In the genomic region with DNA sequence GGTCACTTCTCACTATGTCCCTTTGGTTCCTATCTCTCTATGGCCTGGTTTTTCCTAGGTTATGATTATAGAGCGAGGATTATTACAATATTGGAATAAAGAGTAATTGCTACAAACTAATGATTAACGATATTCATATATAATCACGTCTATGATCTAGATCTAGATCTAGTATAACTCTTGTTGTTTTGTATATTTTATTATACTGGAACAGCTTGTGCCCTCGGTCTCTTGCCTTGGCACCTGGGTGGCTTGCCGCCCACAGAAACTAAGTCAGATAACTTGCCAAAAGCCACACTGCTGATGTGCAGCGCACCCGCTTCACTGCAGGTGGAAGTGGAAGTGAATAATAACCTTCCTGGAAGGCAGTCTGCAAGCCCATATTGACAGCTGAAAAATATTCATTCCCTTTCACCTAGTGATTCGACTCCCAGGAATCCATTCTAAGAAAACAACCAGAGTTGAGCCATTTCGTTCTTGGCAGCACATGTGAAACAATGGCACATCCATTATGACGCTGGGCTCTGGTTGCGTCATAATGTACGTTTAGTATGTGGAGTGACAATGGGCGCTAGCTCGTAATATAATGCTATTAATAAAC, we compare ENCODE assay signal across 8 cellular contexts. TPM values are rescaled to one million over a fixed set of nuclear protein-coding genes. Genes with fewer than 3 reads are reported as not detected.
DNase-seq lines count a peak whose midpoint lies in the region; ATAC-seq and TF ChIP-seq lines count a peak whose summit lies in the region.

No MANE protein-coding gene starts in this region.

- H3K4me1 ChIP-seq in mammary epithelial cell (ENCODE audit: insufficient read depth, low read length) = peaks cover 18% of the 10 kb centered on the region
- H3K4me1 ChIP-seq in subcutaneous abdominal adipose tissue (ENCODE audit: control insufficient read depth in 5 of 5, insufficient read depth in 5 of 5, low read length in 5 of 5) = peaks cover 6 to 24% (median 12%) of the 10 kb centered on the region in 5 donors

- peak overlapping the region; percentile 99 for H2AFZ ChIP-seq in mammary epithelial cell (ENCODE audit: low read depth, low read length)

- POLR2A ChIA-PET in activated CD4-positive, alpha-beta T cell treated with anti-CD3 and anti-CD28 coated beads for 36 hours (lab: Charles Lee) = no interaction called here

- intact Hi-C loops in activated CD4-positive, alpha-beta T cell treated with anti-CD3 and anti-CD28 coated beads for 36 hours (cut with DNase I, micrococcal nuclease) = loop anchor here (1.0 to 5.0 kb wide), 4 partner anchors 12 to 90 kb away; a partner anchor contains a TSS
- intact Hi-C loops in mammary epithelial cell (cut with micrococcal nuclease) = loop anchor here (1.0 kb wide), 2 partner anchors 12 to 106 kb away; no protein-coding TSS in a partner anchor

- WGBS in mammary epithelial cell (ENCODE audit: low coverage, missing lambda C conversion rate) = 10% methylated on average over 14 of the region's 14 CpGs

- no peaks in the 10 kb centered on the region for H3K27me3 Mint-ChIP-seq in activated CD4-positive, alpha-beta T cell treated with anti-CD3 and anti-CD28 coated beads for 36 hours

- dilution Hi-C loops in mammary epithelial cell (cut with HindIII; ENCODE audit: low sequenced_read_pairs) = no loop called here

- TF ChIP-seq CTCF in mammary epithelial cell (conservative IDR thresholded peaks at IDR 0.05 in 1 of 2, IDR thresholded peaks at IDR 0.05 in 1 of 2; ENCODE audit: extremely low read depth in 1 of 2, insufficient read depth in 1 of 2, low read depth in 1 of 2, low read length in 2 of 2) = no peak

- peaks cover 17% of the 10 kb centered on the region for H3K4me1 Mint-ChIP-seq in activated CD4-positive, alpha-beta T cell treated with anti-CD3 and anti-CD28 coated beads for 36 hours

- H3K27me3 ChIP-seq in mammary epithelial cell (ENCODE audit: insufficient read depth, low read length) = no peaks in the 10 kb centered on the region
- no peaks in the 10 kb centered on the region for H3K27me3 ChIP-seq in subcutaneous abdominal adipose tissue (ENCODE audit: control insufficient read depth in 5 of 5, insufficient read depth in 4 of 5, low read length in 5 of 5)

- H3K27ac Mint-ChIP-seq in activated CD4-positive, alpha-beta T cell treated with anti-CD3 and anti-CD28 coated beads for 36 hours = peak overlapping the region; percentile 60

- peak overlapping the region in 2 of 3 experiments; percentile 47 to 49 for H3K4me3 ChIP-seq in mammary epithelial cell (replicated peaks in 1 of 3; ENCODE audit: insufficient read depth in 1 of 3, low read depth in 2 of 3, low read length in 3 of 3)
- peak overlapping the region in 4 of 5 donors; percentile 74 to 89 (median 85) for H3K4me3 ChIP-seq in subcutaneous abdominal adipose tissue (ENCODE audit: low read depth in 1 of 5, low read length in 5 of 5)

- no peaks in the 10 kb centered on the region for H3K36me3 ChIP-seq in mammary epithelial cell (ENCODE audit: insufficient read depth, low read length)
- peaks cover 0 to 6% (median 4%) of the 10 kb centered on the region in 5 donors for H3K36me3 ChIP-seq in subcutaneous abdominal adipose tissue (ENCODE audit: control insufficient read depth in 5 of 5, insufficient read depth in 5 of 5, low read length in 5 of 5)

- H3K9me3 Mint-ChIP-seq in activated CD4-positive, alpha-beta T cell treated with anti-CD3 and anti-CD28 coated beads for 36 hours (ENCODE audit: low read depth) = no peaks in the 10 kb centered on the region

- peaks cover 3% of the 10 kb centered on the region for H3K36me3 Mint-ChIP-seq in activated CD4-positive, alpha-beta T cell treated with anti-CD3 and anti-CD28 coated beads for 36 hours (ENCODE audit: low read depth)

- peak; percentile 56 for ATAC-seq in activated CD4-positive, alpha-beta T cell treated with anti-CD3 and anti-CD28 coated beads for 36 hours
- no peak for ATAC-seq in HG02852 (IDR thresholded peaks at IDR 0.05; ENCODE audit: unreplicated experiment)

- H3K4me3 Mint-ChIP-seq in activated CD4-positive, alpha-beta T cell treated with anti-CD3 and anti-CD28 coated beads for 36 hours = peak overlapping the region; percentile 54

- peak; percentile 60 for DNase-seq in activated CD4-positive, alpha-beta T cell treated with anti-CD3 and anti-CD28 coated beads for 36 hours
- DNase-seq in activated CD4-positive, alpha-beta T cell treated with anti-CD3 and anti-CD28 coated beads for 1 hour = no peak
- DNase-seq in NCI-H69 (lab: John Stamatoyannopoulos, UW) = peak; percentile 62
- peak; percentile 83 for DNase-seq in mammary epithelial cell
- DNase-seq in left kidney (ENCODE audit: low read depth, low spot score) = peak; percentile 37
- DNase-seq in GM19240 (ENCODE audit: insufficient read length, low spot score) = no peak

- no peaks in the 10 kb centered on the region for H3K79me2 ChIP-seq in mammary epithelial cell (ENCODE audit: insufficient read depth, low read length)

- H3K4me2 ChIP-seq in mammary epithelial cell (ENCODE audit: insufficient read depth, low read depth, low read length) = peak overlapping the region; percentile 97

- peak overlapping the region; percentile 32 for H3K27ac ChIP-seq in mammary epithelial cell (ENCODE audit: insufficient read depth, low read depth, low read length)
- peak overlapping the region; percentile 98 for H3K27ac ChIP-seq in subcutaneous abdominal adipose tissue (ENCODE audit: low read depth, low read length)

- H3K9me3 ChIP-seq in mammary epithelial cell (replicated peaks; ENCODE audit: insufficient read depth, low read length) (no peaks in the 10 kb centered on the region), subcutaneous abdominal adipose tissue (ENCODE audit: control insufficient read depth in 5 of 5, low read length in 5 of 5) (no peaks in the 10 kb centered on the region)

- H3K9ac ChIP-seq in mammary epithelial cell (ENCODE audit: insufficient read depth, low read length) (peak overlapping the region; percentile 5), subcutaneous abdominal adipose tissue (ENCODE audit: low read length in 5 of 5) (peak overlapping the region; percentile 73 to 91 (median 81))

- no TSS peak for BruUV-seq in mammary epithelial cell (replicated peaks; lab: Mats Ljungman, UMichigan)

- CTCF ChIA-PET in activated CD4-positive, alpha-beta T cell treated with anti-CD3 and anti-CD28 coated beads for 36 hours (lab: Charles Lee) = interaction anchor here (0.6 to 5.0 kb wide), 6 partner anchors 9 to 1582 kb away, joined by 3 to 33 read pairs (median 4); no protein-coding TSS in a partner anchor
- CTCF ChIA-PET in mammary epithelial cell (lab: Charles Lee; ENCODE audit: low non-redundant PET) = interaction anchor here (0.6 kb wide), 2 partner anchors 106 to 981 kb away, joined by 4 read pairs; no protein-coding TSS in a partner anchor

- in situ Hi-C loops in mammary epithelial cell (cut with MboI; ENCODE audit: low sequenced_read_pairs in 2 of 2) = no loop called here

- H4K20me1 ChIP-seq in mammary epithelial cell (ENCODE audit: insufficient read depth, low read length) = no peaks in the 10 kb centered on the region

RNA-seq across cellular contexts. Expression of a gene that starts 0.7 kb away (rescaled TPM):
- total RNA-seq in activated CD4-positive, alpha-beta T cell treated with anti-CD3 and anti-CD28 coated beads for 36 hours = under 1 TPM in 1 of 2 experiments, not detected in 1; 0.14 TPM
- under 1 TPM in 1 of 2 donors, not detected in 1; 0.83 TPM for total RNA-seq in mammary epithelial cell
- 0.18 TPM for polyA plus RNA-seq in mammary epithelial cell
- 1.7 TPM for polyA minus RNA-seq in mammary epithelial cell

RNA-seq across cellular contexts. Expression of a gene that starts 17.0 kb away (rescaled TPM):
- total RNA-seq in activated CD4-positive, alpha-beta T cell treated with anti-CD3 and anti-CD28 coated beads for 36 hours = 10 to 100 TPM; 39.1 to 48.5 TPM
- 10 to 100 TPM; 30.0 to 61.6 TPM for total RNA-seq in mammary epithelial cell
- 59.6 TPM for polyA plus RNA-seq in mammary epithelial cell
- 146 TPM for polyA minus RNA-seq in mammary epithelial cell

RNA-seq across cellular contexts. Expression of a gene that starts 42.0 kb away (rescaled TPM):
- not detected for total RNA-seq in activated CD4-positive, alpha-beta T cell treated with anti-CD3 and anti-CD28 coated beads for 36 hours
- total RNA-seq in mammary epithelial cell = 1 to 10 TPM in 1 of 2 donors, not detected in 1; 1.3 TPM
- polyA plus RNA-seq in mammary epithelial cell = 0.03 TPM
- polyA minus RNA-seq in mammary epithelial cell = not detected

Comparison
In these comparisons a context has a peak if more than half of its experiments do, and no peak if none do; other contexts are left out.
1. DNase-seq: peak in activated CD4-positive, alpha-beta T cell treated with anti-CD3 and anti-CD28 coated beads for 36 hours (single experiment), NCI-H69 (single experiment), mammary epithelial cell (single experiment) and left kidney (single experiment); none in activated CD4-positive, alpha-beta T cell treated with anti-CD3 and anti-CD28 coated beads for 1 hour (single experiment) and GM19240 (single experiment).